ENCODE assay signal across 8 cellular contexts in the genomic region with DNA sequence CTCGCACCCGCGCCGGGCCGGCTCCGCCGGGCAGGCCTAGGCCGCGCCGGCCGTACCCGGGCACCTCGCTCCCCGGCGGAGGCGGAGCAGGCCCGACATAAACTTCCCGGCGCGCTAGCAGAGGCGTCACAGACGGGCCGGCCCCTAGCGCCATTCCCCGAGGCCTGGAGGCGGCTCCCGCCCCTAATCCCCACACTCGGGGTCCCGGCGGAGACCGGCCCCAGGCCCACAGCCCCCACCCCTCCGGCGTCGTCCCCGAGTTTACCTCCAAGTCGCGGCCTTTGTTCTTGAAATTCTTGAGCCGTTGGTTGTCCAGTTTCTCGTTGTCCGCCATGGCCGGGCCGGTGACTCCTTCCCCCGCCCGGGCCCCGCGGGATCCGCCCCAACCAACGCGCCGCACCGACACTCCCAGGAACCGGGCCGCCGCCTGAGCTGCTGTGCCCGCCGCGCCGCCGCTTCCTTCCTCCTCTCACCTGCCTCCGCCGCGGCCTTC. TPM values are rescaled to one million over a fixed set of nuclear protein-coding genes. Genes with fewer than 3 reads are reported as not detected.
DNase-seq lines count a peak whose midpoint lies in the region; ATAC-seq and TF ChIP-seq lines count a peak whose summit lies in the region.

No MANE protein-coding gene starts in this region.

- H3K36me3 Mint-ChIP-seq in activated T-helper 17 cell treated with anti-CD3 and anti-CD28 coated beads, Interleukin-2, amount 50 U/mL, for 72 hours (ENCODE audit: low read depth) = peaks cover 47% of the 10 kb centered on the region

- H3K23ac ChIP-seq in neuronal stem cell (ENCODE audit: low read depth, low read length, poor library complexity) = peak overlapping the region; percentile 95

- H2BK12ac ChIP-seq in neuronal stem cell (ENCODE audit: low read length) = no peak overlapping the region

- H3K4me3 ChIP-seq in fibroblast of villous mesenchyme (ENCODE audit: low read depth, low read length) = peak overlapping the region; percentile 92
- H3K4me3 ChIP-seq in neuronal stem cell (ENCODE audit: low read length in 2 of 2) = peak overlapping the region; percentile 85 to 96

- H3K27ac ChIP-seq in neuronal stem cell (replicated peaks; ENCODE audit: low read length) = peak overlapping the region; percentile 82

- no peak overlapping the region for H3K14ac ChIP-seq in neuronal stem cell (ENCODE audit: low read length)

- DNase-seq in AG08395 (ENCODE audit: low spot score) (peak; percentile 46), NCI-H510A treated with DMSO at 0.1 percent for 48 hours (lab: John Stamatoyannopoulos, UW) (peak; percentile 38), fibroblast of villous mesenchyme (ENCODE audit: low read depth) (peak; percentile 77), neuronal stem cell (ENCODE audit: low spot score) (peak; percentile 61), ureter (ENCODE audit: low spot score) (peak; percentile 66)

- H3K79me1 ChIP-seq in neuronal stem cell (ENCODE audit: low read depth, low read length) = peaks cover 4% of the 10 kb centered on the region

- H3K4me1 ChIP-seq in neuronal stem cell (ENCODE audit: control insufficient read depth in 2 of 2, insufficient read depth in 1 of 2, low read depth in 1 of 2, low read length in 2 of 2) = peaks cover 0 to 2% of the 10 kb centered on the region in 2 donors

- ATAC-seq in GM18520 (IDR thresholded peaks at IDR 0.05; ENCODE audit: unreplicated experiment) (peak; percentile 31), HG03045 (IDR thresholded peaks at IDR 0.05; ENCODE audit: unreplicated experiment) (peak; percentile 56)
- peak; percentile 65 for ATAC-seq in activated T-helper 17 cell treated with anti-CD3 and anti-CD28 coated beads, Interleukin-2, amount 50 U/mL, for 72 hours (replicated peaks)

- no peaks in the 10 kb centered on the region for H3K27me3 Mint-ChIP-seq in activated T-helper 17 cell treated with anti-CD3 and anti-CD28 coated beads, Interleukin-2, amount 50 U/mL, for 72 hours

- no peak overlapping the region for H2AK5ac ChIP-seq in neuronal stem cell (ENCODE audit: low read depth, low read length)

- no peak for TF ChIP-seq CTCF in fibroblast of villous mesenchyme (IDR thresholded peaks at IDR 0.05; ENCODE audit: insufficient read depth, low read depth, low read length)

- peak overlapping the region; percentile 91 for H3K18ac ChIP-seq in neuronal stem cell (ENCODE audit: low read length)

- H3K9me3 ChIP-seq in neuronal stem cell (replicated peaks in 1 of 2; ENCODE audit: control insufficient read depth in 2 of 2, insufficient read depth in 1 of 2, low read depth in 1 of 2, low read length in 2 of 2) = peaks cover 8 to 39% of the 10 kb centered on the region in 2 donors

- H2BK15ac ChIP-seq in neuronal stem cell (ENCODE audit: low read length) = peak overlapping the region; percentile 17

- H2BK120ac ChIP-seq in neuronal stem cell (ENCODE audit: low read depth, low read length) = no peak overlapping the region

- no peaks in the 10 kb centered on the region for H3K9me3 Mint-ChIP-seq in activated T-helper 17 cell treated with anti-CD3 and anti-CD28 coated beads, Interleukin-2, amount 50 U/mL, for 72 hours

- H3K4me1 Mint-ChIP-seq in activated T-helper 17 cell treated with anti-CD3 and anti-CD28 coated beads, Interleukin-2, amount 50 U/mL, for 72 hours = peaks cover 39% of the 10 kb centered on the region

- H3K36me3 ChIP-seq in neuronal stem cell (replicated peaks in 1 of 2; ENCODE audit: control insufficient read depth in 2 of 2, insufficient read depth in 2 of 2, low read length in 2 of 2) = peaks cover 7 to 51% of the 10 kb centered on the region in 2 donors

- peak overlapping the region; percentile 82 for H2BK5ac ChIP-seq in neuronal stem cell (ENCODE audit: low read length)

- no peak overlapping the region for H4K91ac ChIP-seq in neuronal stem cell (ENCODE audit: low read depth, low read length, poor library complexity)

- peak overlapping the region; percentile 90 for H2AFZ ChIP-seq in neuronal stem cell (ENCODE audit: low read length)

- no peak overlapping the region for H3K4ac ChIP-seq in neuronal stem cell (ENCODE audit: low read length)

- H3K4me3 Mint-ChIP-seq in activated T-helper 17 cell treated with anti-CD3 and anti-CD28 coated beads, Interleukin-2, amount 50 U/mL, for 72 hours = peak overlapping the region; percentile 97

- H3K27ac Mint-ChIP-seq in activated T-helper 17 cell treated with anti-CD3 and anti-CD28 coated beads, Interleukin-2, amount 50 U/mL, for 72 hours = peak overlapping the region; percentile 97

- no peak overlapping the region for H4K8ac ChIP-seq in neuronal stem cell (ENCODE audit: low read depth, low read length)

- no peaks in the 10 kb centered on the region for H3K27me3 ChIP-seq in neuronal stem cell (ENCODE audit: control insufficient read depth in 3 of 3, insufficient read depth in 3 of 3, low read depth in 1 of 3, low read length in 3 of 3)

- H3K4me2 ChIP-seq in neuronal stem cell (ENCODE audit: insufficient read depth, low read length, poor library complexity, severe bottlenecking) = peak overlapping the region; percentile 74

- no CpG with 5 or more reads among the region's 62 CpGs for WGBS in neuronal stem cell (ENCODE audit: extremely low coverage in 2 of 2, insufficient read length in 2 of 2, insufficient replicate concordance in 1 of 2), 2 donors

- peak overlapping the region; percentile 84 for H3K9ac ChIP-seq in neuronal stem cell (ENCODE audit: low read depth, low read length, poor library complexity)

RNA-seq across cellular contexts. Expression of a gene that starts 0.4 kb away (rescaled TPM):
- total RNA-seq in activated T-helper 17 cell treated with anti-CD3 and anti-CD28 coated beads, Interleukin-2, amount 50 U/mL, for 72 hours = 10 to 100 TPM; 39.9 to 69.2 TPM
- total RNA-seq in fibroblast of villous mesenchyme (36.4 and 61.3 TPM in 2 replicates), ureter (78.1 TPM)
- 25.2 TPM for polyA plus RNA-seq in neuronal stem cell (2013, experiment 1 of 2)
- polyA plus RNA-seq in neuronal stem cell (2013, experiment 2 of 2) = 27.1 TPM

Comparison
In these comparisons a context has a peak if more than half of its experiments do, and no peak if none do; other contexts are left out.
1. Peak in every context shown above with its lines: DNase-seq, ATAC-seq, H3K4me3 ChIP-seq and H3K27ac ChIP-seq.